In the genomic region with DNA sequence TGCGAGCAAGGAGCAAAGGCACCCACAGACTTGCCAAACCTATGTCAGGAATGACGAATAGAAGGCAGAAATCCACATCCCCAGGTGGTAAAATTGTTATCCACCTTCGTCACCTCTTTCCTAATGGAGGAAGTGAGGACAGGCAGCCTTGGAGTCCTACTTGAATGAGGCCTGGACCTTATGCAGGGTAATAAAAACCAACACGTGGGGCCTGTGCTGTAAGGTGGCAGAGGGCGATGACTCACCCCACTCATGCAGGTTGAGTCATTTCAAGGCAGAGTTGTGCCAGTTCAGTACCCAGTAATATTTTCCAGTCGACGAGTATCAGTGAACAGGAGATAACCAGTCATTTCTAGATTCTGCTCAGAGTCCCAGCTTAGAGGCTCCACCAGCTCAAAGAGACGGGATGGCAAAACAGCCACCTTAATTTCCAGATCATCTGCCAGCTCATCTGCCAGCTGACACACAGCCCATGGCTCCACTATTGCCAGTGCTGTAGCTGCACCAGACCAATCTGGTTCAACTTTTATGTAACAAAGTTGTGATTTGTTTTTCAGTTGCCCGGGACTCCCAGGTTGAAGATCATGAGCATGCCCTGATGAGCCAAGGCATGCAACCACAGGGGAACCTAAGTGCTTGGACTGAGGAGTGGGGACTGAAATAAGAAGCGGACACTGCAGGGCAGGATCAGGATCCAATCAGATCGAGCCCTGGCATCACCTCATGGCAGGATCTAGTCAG, we compare ENCODE assay signal across 9 cellular contexts.
A peak's percentile ranks its signal among the peaks of the same experiment; 100 is the strongest.
DNase-seq lines count a peak whose midpoint lies in the region; ATAC-seq and TF ChIP-seq lines count a peak whose summit lies in the region.
"Had no signal": no experiment of that assay in that cellular context is flagged by ENCODE, and none has a peak within 500 bp of the region (broad histone marks: within the 10 kb centered on the region; RNA-seq: fewer than 3 reads in every experiment).

No MANE protein-coding gene starts in this region.

- no peaks in the 10 kb centered on the region for H3K27me3 ChIP-seq in skeletal muscle tissue (ENCODE audit: control insufficient read depth in 3 of 3, insufficient read depth in 3 of 3, low read length in 3 of 3)

- no peaks in the 10 kb centered on the region for H3K36me3 Mint-ChIP-seq in activated CD8-positive, alpha-beta T cell treated with anti-CD3 and anti-CD28 coated beads for 36 hours (ENCODE audit: low read depth)

- ATAC-seq in HG03575 (IDR thresholded peaks at IDR 0.05; ENCODE audit: extremely low read depth, insufficient number of reproducible peaks, low FRiP score, unreplicated experiment) (peak; percentile 45), esophagus mucosa (peak; percentile 90)
- peak; percentile 74 for ATAC-seq in activated CD8-positive, alpha-beta T cell treated with anti-CD3 and anti-CD28 coated beads for 36 hours

- H3K4me1 Mint-ChIP-seq in activated CD8-positive, alpha-beta T cell treated with anti-CD3 and anti-CD28 coated beads for 36 hours (ENCODE audit: low read depth), result peaks cover 69% of the 10 kb centered on the region

- H3K27ac Mint-ChIP-seq in activated CD8-positive, alpha-beta T cell treated with anti-CD3 and anti-CD28 coated beads for 36 hours, result peak overlapping the region; percentile 92

- no peak for TF ChIP-seq CTCF in activated CD8-positive, alpha-beta T cell treated with anti-CD3 and anti-CD28 coated beads for 36 hours (IDR thresholded peaks at IDR 0.05)

- H3K9me3 Mint-ChIP-seq in activated CD8-positive, alpha-beta T cell treated with anti-CD3 and anti-CD28 coated beads for 36 hours, result no peaks in the 10 kb centered on the region

- intact Hi-C loops in activated CD8-positive, alpha-beta T cell treated with anti-CD3 and anti-CD28 coated beads for 36 hours (cut with micrococcal nuclease), result no loop called here

- POLR2A ChIA-PET in activated CD8-positive, alpha-beta T cell treated with anti-CD3 and anti-CD28 coated beads for 36 hours (lab: Charles Lee), result interaction anchor here (1.0 to 6.9 kb wide), 7 partner anchors 8 to 32 kb away, joined by 3 to 23 read pairs (median 9); no protein-coding TSS in a partner anchor

- H3K27ac ChIP-seq in skeletal muscle tissue (ENCODE audit: low read depth, low read length), result peak overlapping the region; percentile 18
- H3K27ac ChIP-seq: 22Rv1 had no signal

- H3K36me3 ChIP-seq in skeletal muscle tissue (ENCODE audit: control insufficient read depth in 3 of 3, insufficient read depth in 3 of 3, low read length in 3 of 3), result no peaks in the 10 kb centered on the region

- DNase-seq in DMS 273 (lab: John Stamatoyannopoulos, UW; ENCODE audit: unreplicated experiment), result peak; percentile 42
- DNase-seq in DMS 273 treated with DMSO at 0.1 percent for 48 hours (lab: John Stamatoyannopoulos, UW), result no peak
- DNase-seq in activated CD8-positive, alpha-beta T cell treated with anti-CD3 and anti-CD28 coated beads for 36 hours, result peak; percentile 92
- DNase-seq in NCI-H128 (lab: John Stamatoyannopoulos, UW; ENCODE audit: unreplicated experiment), result no peak
- DNase-seq in NCI-H82 treated with DMSO at 0.1 percent for 48 hours (lab: John Stamatoyannopoulos, UW; ENCODE audit: unreplicated experiment), result no peak

- peak overlapping the region; percentile 10 for H3K4me3 Mint-ChIP-seq in activated CD8-positive, alpha-beta T cell treated with anti-CD3 and anti-CD28 coated beads for 36 hours

- peaks cover 0 to 5% (median 0%) of the 10 kb centered on the region in 3 donors for H3K4me1 ChIP-seq in skeletal muscle tissue (ENCODE audit: control insufficient read depth in 3 of 3, insufficient read depth in 3 of 3, low read length in 3 of 3)

- H3K4me3 ChIP-seq in skeletal muscle tissue (ENCODE audit: low read length in 3 of 3), result no peak overlapping the region

- H3K9ac ChIP-seq in skeletal muscle tissue (ENCODE audit: low read depth in 1 of 3, low read length in 3 of 3), result no peak overlapping the region

- H3K9me3 ChIP-seq in skeletal muscle tissue (ENCODE audit: control insufficient read depth in 3 of 3, low read length in 3 of 3), result no peaks in the 10 kb centered on the region

- H3K27me3 Mint-ChIP-seq in activated CD8-positive, alpha-beta T cell treated with anti-CD3 and anti-CD28 coated beads for 36 hours, result peaks cover 1% of the 10 kb centered on the region

- CTCF ChIA-PET in activated CD8-positive, alpha-beta T cell treated with anti-CD3 and anti-CD28 coated beads for 36 hours (lab: Charles Lee), result interaction anchor here (1.0 to 3.2 kb wide), 9 partner anchors 8 to 175 kb away, joined by 3 to 17 read pairs (median 4); no protein-coding TSS in a partner anchor

Comparison
In these comparisons a context has a peak if more than half of its experiments do, and no peak if none do; other contexts are left out.
1. DNase-seq: peak in DMS 273 (single experiment) and activated CD8-positive, alpha-beta T cell treated with anti-CD3 and anti-CD28 coated beads for 36 hours (single experiment); none in DMS 273 treated with DMSO at 0.1 percent for 48 hours (single experiment), NCI-H128 (single experiment) and NCI-H82 treated with DMSO at 0.1 percent for 48 hours (single experiment).
2. Peak in every context shown above with its lines, with median percentiles within 50 percentile points of each other: ATAC-seq.